8 cellular contexts compared by ENCODE assay signal in the genomic region with DNA sequence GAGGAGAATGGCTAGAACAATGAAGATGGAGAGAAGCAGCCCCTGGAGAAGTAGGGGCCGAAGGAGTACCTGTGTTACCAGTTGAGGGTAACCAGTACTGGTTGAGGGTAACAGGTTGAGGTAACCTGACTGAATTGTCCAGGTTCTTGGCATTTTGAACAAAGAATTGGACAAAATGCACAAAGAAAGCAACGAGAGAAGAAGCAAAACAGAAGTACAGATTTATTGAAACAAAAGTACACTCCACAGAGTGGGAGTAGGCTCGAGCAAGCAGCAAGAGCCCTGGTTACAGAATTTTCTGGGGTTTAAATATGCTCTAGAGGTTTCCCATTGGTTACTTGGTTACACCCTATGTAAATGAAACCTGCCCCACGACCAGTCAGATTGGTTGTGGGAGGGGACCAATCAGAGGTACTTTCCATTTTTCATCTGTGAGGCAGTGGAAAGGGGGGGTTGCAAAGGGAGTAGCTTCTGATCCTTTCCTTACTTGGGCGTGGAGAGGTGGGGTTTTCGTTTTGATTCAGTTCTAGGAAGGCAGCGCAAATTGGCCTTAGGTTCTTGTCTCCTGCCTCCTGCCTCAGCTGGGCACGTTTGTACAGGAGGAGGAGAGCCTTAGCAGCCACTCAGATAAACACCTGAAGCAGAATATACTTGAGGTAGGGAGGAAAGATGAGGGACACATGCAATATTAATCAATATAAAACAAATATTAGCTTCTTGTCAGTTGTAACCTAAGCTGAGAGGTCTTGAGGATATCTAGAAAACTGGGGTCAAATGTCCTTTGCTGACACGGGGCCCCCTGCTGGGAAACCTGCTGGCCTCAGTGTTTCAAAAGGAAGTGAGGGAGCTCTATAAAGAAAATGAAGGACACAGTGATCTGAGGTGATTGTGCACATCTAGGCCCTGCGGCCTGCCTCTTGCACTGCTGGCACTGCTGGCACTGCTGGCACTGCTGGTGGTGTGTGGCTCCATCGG. TPM values are rescaled to one million over a fixed set of nuclear protein-coding genes. Genes with fewer than 3 reads are reported as not detected.
A peak's percentile ranks its signal among the peaks of the same experiment; 100 is the strongest.
DNase-seq lines count a peak whose midpoint lies in the region; ATAC-seq and TF ChIP-seq lines count a peak whose summit lies in the region.

No MANE protein-coding gene starts in this region.

- H3K27me3 ChIP-seq in stomach: no peaks in the 10 kb centered on the region

- peaks cover 4% of the 10 kb centered on the region for H3K9me3 Mint-ChIP-seq in Calu3 (ENCODE audit: low read depth, unreplicated experiment)
- peaks cover 3% of the 10 kb centered on the region for H3K9me3 Mint-ChIP-seq in activated CD8-positive, alpha-beta T cell treated with anti-CD3 and anti-CD28 coated beads for 36 hours

- H3K27me3 Mint-ChIP-seq in Calu3 (ENCODE audit: unreplicated experiment): peaks cover 2% of the 10 kb centered on the region
- H3K27me3 Mint-ChIP-seq in activated CD8-positive, alpha-beta T cell treated with anti-CD3 and anti-CD28 coated beads for 36 hours: no peaks in the 10 kb centered on the region

- no peak overlapping the region for H3K27ac Mint-ChIP-seq in Calu3 (ENCODE audit: unreplicated experiment)
- peak overlapping the region; percentile 89 for H3K27ac Mint-ChIP-seq in activated CD8-positive, alpha-beta T cell treated with anti-CD3 and anti-CD28 coated beads for 36 hours

- WGBS in stomach, 5 donors: 40 to 57% (median 51%) methylated on average over 11 of the region's 11 CpGs

- H3K27ac ChIP-seq in stomach: no peak overlapping the region

- H3K9me3 ChIP-seq in stomach: no peaks in the 10 kb centered on the region

- no peak for TF ChIP-seq EP300 in stomach (IDR thresholded peaks at IDR 0.05)

- no TSS peak for BruUV-seq in Calu3 (replicated peaks; lab: Mats Ljungman, UMichigan)

- no peak overlapping the region for H3K4me3 Mint-ChIP-seq in Calu3 (ENCODE audit: low read depth, unreplicated experiment)
- peak overlapping the region; percentile 29 for H3K4me3 Mint-ChIP-seq in activated CD8-positive, alpha-beta T cell treated with anti-CD3 and anti-CD28 coated beads for 36 hours

- peaks cover 11% of the 10 kb centered on the region for H3K4me1 Mint-ChIP-seq in Calu3 (ENCODE audit: low read depth, unreplicated experiment)
- peaks cover 16% of the 10 kb centered on the region for H3K4me1 Mint-ChIP-seq in activated CD8-positive, alpha-beta T cell treated with anti-CD3 and anti-CD28 coated beads for 36 hours (ENCODE audit: low read depth)

- H3K4me1 ChIP-seq in stomach: no peaks in the 10 kb centered on the region

- ATAC-seq in activated CD8-positive, alpha-beta T cell treated with anti-CD3 and anti-CD28 coated beads for 36 hours: peak; percentile 99
- ATAC-seq in HG02938 (IDR thresholded peaks at IDR 0.05; ENCODE audit: unreplicated experiment) (no peak), HG02981 (IDR thresholded peaks at IDR 0.05; ENCODE audit: unreplicated experiment) (no peak)

- H3K36me3 ChIP-seq in stomach: peaks cover 0 to 3% (median 0%) of the 10 kb centered on the region in 4 donors

- TF ChIP-seq POLR2A in stomach (IDR thresholded peaks at IDR 0.05): no peak

- CTCF ChIA-PET in Calu3 (lab: Charles Lee): interaction anchor here (0.7 to 1.4 kb wide), 2 partner anchors 59 to 69 kb away, joined by 3 to 4 read pairs; no protein-coding TSS in a partner anchor
- CTCF ChIA-PET in activated CD8-positive, alpha-beta T cell treated with anti-CD3 and anti-CD28 coated beads for 36 hours (lab: Charles Lee): interaction anchor here (0.7 to 2.9 kb wide), 11 partner anchors 8 to 278 kb away, joined by 3 to 10 read pairs (median 6); no protein-coding TSS in a partner anchor

- POLR2A ChIA-PET in activated CD8-positive, alpha-beta T cell treated with anti-CD3 and anti-CD28 coated beads for 36 hours (lab: Charles Lee): interaction anchor here (0.7 to 2.5 kb wide), 4 partner anchors 14 to 89 kb away, joined by 3 to 12 read pairs (median 6); a partner anchor contains a TSS

- DNase-seq in Calu3: peak; percentile 29
- DNase-seq in NCI-H1930 (lab: John Stamatoyannopoulos, UW): peak; percentile 16 to 26
- DNase-seq in activated CD8-positive, alpha-beta T cell treated with anti-CD3 and anti-CD28 coated beads for 36 hours: peak; percentile 84
- DNase-seq in left kidney (ENCODE audit: low read depth, low spot score): peak; percentile 48
- no peak for DNase-seq in NK-92 treated with Interleukin-12 subunit alpha and Interleukin-12 subunit beta, amount 100 ng/mL, for 24 hours (lab: John Stamatoyannopoulos, UW)
- no peak for DNase-seq in stomach

- TF ChIP-seq CTCF in Calu3 (IDR thresholded peaks at IDR 0.05; ENCODE audit: unreplicated experiment): no peak
- no peak for TF ChIP-seq CTCF in activated CD8-positive, alpha-beta T cell treated with anti-CD3 and anti-CD28 coated beads for 36 hours (IDR thresholded peaks at IDR 0.05)
- TF ChIP-seq CTCF in stomach (IDR thresholded peaks at IDR 0.05): no peak

- no peaks in the 10 kb centered on the region for H3K36me3 Mint-ChIP-seq in Calu3 (ENCODE audit: insufficient read depth, unreplicated experiment)
- H3K36me3 Mint-ChIP-seq in activated CD8-positive, alpha-beta T cell treated with anti-CD3 and anti-CD28 coated beads for 36 hours (ENCODE audit: low read depth): no peaks in the 10 kb centered on the region

- no peak overlapping the region for H3K4me3 ChIP-seq in stomach

- intact Hi-C loops in Calu3 (cut with micrococcal nuclease; ENCODE audit: unreplicated experiment) (no loop called here), stomach (cut with DNase I; ENCODE audit: low total_unique reads) (loop anchor here (10.0 kb wide), 1 partner anchor 307 kb away; no protein-coding TSS in a partner anchor)
- intact Hi-C loops in activated CD8-positive, alpha-beta T cell treated with anti-CD3 and anti-CD28 coated beads for 36 hours (cut with micrococcal nuclease): no loop called here

RNA-seq across cellular contexts. Expression of a gene that starts 14.3 kb away (rescaled TPM):
- 35.2 and 42.7 TPM in 2 replicates for total RNA-seq in Calu3 (2022)
- total RNA-seq in activated CD8-positive, alpha-beta T cell treated with anti-CD3 and anti-CD28 coated beads for 36 hours: 10 to 100 TPM; 43.8 to 46.2 TPM
- 100 to 1,000 TPM in 1 of 5 donors, 10 to 100 TPM in 3, 1 to 10 TPM in 1; 5.1 to 261 (median 42.6) TPM for total RNA-seq in stomach
- 10 to 100 TPM; 46.5 to 65.7 (median 64.8) TPM for polyA plus RNA-seq in stomach

RNA-seq across cellular contexts. Expression of a gene that starts 26.2 kb away (rescaled TPM):
- total RNA-seq in Calu3 (2022) (44.5 and 52.1 TPM in 2 replicates), stomach (10 to 100 TPM; 14.0 to 57.4 (median 28.3) TPM)
- 10 to 100 TPM; 41.2 to 44.4 TPM for total RNA-seq in activated CD8-positive, alpha-beta T cell treated with anti-CD3 and anti-CD28 coated beads for 36 hours
- polyA plus RNA-seq in stomach: 10 to 100 TPM; 14.6 to 36.0 (median 32.1) TPM

RNA-seq across cellular contexts. Expression of a gene that starts 38.3 kb away (rescaled TPM):
- total RNA-seq in Calu3 (2022) (2.0 and 3.0 TPM in 2 replicates), stomach (10 to 100 TPM in 2 of 5 donors, 1 to 10 TPM in 3; 1.7 to 69.4 (median 9.7) TPM)
- total RNA-seq in activated CD8-positive, alpha-beta T cell treated with anti-CD3 and anti-CD28 coated beads for 36 hours: 1 to 10 TPM; 1.2 to 1.5 TPM
- 1 to 10 TPM; 5.3 to 9.5 (median 8.6) TPM for polyA plus RNA-seq in stomach

RNA-seq across cellular contexts. Expression of a gene that starts 52.2 kb away (rescaled TPM):
- total RNA-seq in Calu3 (2022): 84.1 and 97.8 TPM in 2 replicates
- 100 to 1,000 TPM; 120 to 129 TPM for total RNA-seq in activated CD8-positive, alpha-beta T cell treated with anti-CD3 and anti-CD28 coated beads for 36 hours
- 100 to 1,000 TPM in 1 of 5 donors, 10 to 100 TPM in 4; 21.9 to 110 (median 33.8) TPM for total RNA-seq in stomach
- polyA plus RNA-seq in stomach: 100 to 1,000 TPM; 152 to 163 (median 161) TPM

Comparison
In these comparisons a context has a peak if more than half of its experiments do, and no peak if none do; other contexts are left out.
1. DNase-seq: peak in Calu3 (single experiment), NCI-H1930 (2 of 2), activated CD8-positive, alpha-beta T cell treated with anti-CD3 and anti-CD28 coated beads for 36 hours (single experiment) and left kidney (single experiment); none in NK-92 treated with Interleukin-12 subunit alpha and Interleukin-12 subunit beta, amount 100 ng/mL, for 24 hours (single experiment) and stomach (single experiment).